Comparison of ENCODE assay signal across 1 cellular context in genomic region chr3:186882881-186883685, GRCh38.
A peak's percentile ranks its signal among the peaks of the same experiment; 100 is the strongest.
TF ChIP-seq lines count a peak whose summit lies in the region.

No MANE protein-coding gene starts in this region.

TF ChIP-seq in K562, 482 proteins besides CTCF, POLR2A, EP300 and RAD21 (continued from another document and continues in another):
- peak; percentile 50 for TF ChIP-seq MGA (IDR thresholded peaks at IDR 0.05)
- no peak; the same call in 1 of the 2 replicates for TF ChIP-seq ZBTB40 (IDR thresholded peaks at IDR 0.05)
- no peak for TF ChIP-seq ZBTB40 (CRISPR knock-in tag; IDR thresholded peaks at IDR 0.05)
- no peak for TF ChIP-seq ZNF764 (CRISPR knock-in tag; IDR thresholded peaks at IDR 0.05; ENCODE audit: low read depth)
- peak; percentile 27 for TF ChIP-seq POLR2B (IDR thresholded peaks at IDR 0.05; ENCODE audit: low read depth, partially characterized antibody)
- TF ChIP-seq GATAD2B (IDR thresholded peaks at IDR 0.05; ENCODE audit: borderline replicate concordance), result peak; percentile 29; the same call in 1 of the 2 replicates
- no peak for TF ChIP-seq FOXO4 (CRISPR knock-in tag; IDR thresholded peaks at IDR 0.05)
- TF ChIP-seq ZNF644 (tag; IDR thresholded peaks at IDR 0.05; ENCODE audit: low read depth), result no peak
- no peak for TF ChIP-seq TFE3 (CRISPR knock-in tag; IDR thresholded peaks at IDR 0.05)
- no peak for TF ChIP-seq SNAPC5 (CRISPR knock-in tag; IDR thresholded peaks at IDR 0.05)
- no peak for TF ChIP-seq MCM2 (IDR thresholded peaks at IDR 0.05; ENCODE audit: low read depth)
- no peak for TF ChIP-seq BRD4 (IDR thresholded peaks at IDR 0.05)
- TF ChIP-seq SRSF9 (IDR thresholded peaks at IDR 0.05; ENCODE audit: borderline replicate concordance, low read depth, low read length), result no peak
- no peak; a peak in 1 of 4 replicates for TF ChIP-seq FOXA3 (CRISPR knock-in tag; conservative IDR thresholded peaks at IDR 0.05 in 1 of 2, IDR thresholded peaks at IDR 0.05 in 1 of 2)
- TF ChIP-seq IFI16 (CRISPR knock-in tag; IDR thresholded peaks at IDR 0.05), result no peak
- no peak for TF ChIP-seq ZNF518B (CRISPR knock-in tag; IDR thresholded peaks at IDR 0.05)
- TF ChIP-seq ELF1 (tag; IDR thresholded peaks at IDR 0.05), result peak; percentile 55; the same call in 1 of the 2 replicates
- no peak for TF ChIP-seq NKRF (IDR thresholded peaks at IDR 0.05; ENCODE audit: borderline replicate concordance)
- no peak for TF ChIP-seq CBX1 (IDR thresholded peaks at IDR 0.05; ENCODE audit: low read depth)
